In genomic region chrY:13149148-13149547, GRCh38 we compare ENCODE assay signal across 1 cellular context.
TF ChIP-seq lines count a peak whose summit lies in the region.

No MANE protein-coding gene starts in this region.

TF ChIP-seq in endothelial cell of umbilical vein, 7 proteins besides CTCF, POLR2A, EP300 and RAD21 (continued from another document):
- TF ChIP-seq MAX (IDR thresholded peaks at IDR 0.05; ENCODE audit: insufficient read depth, insufficient read length) (no peak), JUN (IDR thresholded peaks at IDR 0.05; ENCODE audit: borderline replicate concordance, insufficient read depth, insufficient read length, low read depth) (no peak), MYC (IDR thresholded peaks at IDR 0.05; ENCODE audit: low read depth, low read length) (no peak)
TF ChIP-seq in endothelial cell of umbilical vein: peak in this region for 0.
